In genomic region chr12:65282840-65283239, GRCh38 we compare ENCODE assay signal across 21 cellular contexts. TPM values are rescaled to one million over a fixed set of nuclear protein-coding genes. Genes with fewer than 3 reads are reported as not detected.
DNase-seq lines count a peak whose midpoint lies in the region; ATAC-seq, FAIRE-seq and TF ChIP-seq lines count a peak whose summit lies in the region.
"Had no signal": no experiment of that assay in that cellular context is flagged by ENCODE, and none has a peak within 500 bp of the region (broad histone marks: within the 10 kb centered on the region; RNA-seq: fewer than 3 reads in every experiment).

No MANE protein-coding gene starts in this region.

- H3K27me3 ChIP-seq in BJ (ENCODE audit: control insufficient read depth, insufficient read depth, low read length) (no peaks in the 10 kb centered on the region), K562 (ENCODE audit: control insufficient read depth in 2 of 2, insufficient read depth in 2 of 2, low read length in 2 of 2) (peaks cover 17 to 19% of the 10 kb centered on the region in 2 experiments), psoas muscle (ENCODE audit: insufficient read depth in 3 of 3, low read length in 2 of 3) (no peaks in the 10 kb centered on the region)
- H3K27me3 ChIP-seq: breast epithelium, MG63, testis had no signal

- H3K79me2 ChIP-seq in K562 (ENCODE audit: control insufficient read depth, insufficient read depth, low read length), result no peaks in the 10 kb centered on the region

- DNase-seq in BJ (ENCODE audit: low read depth) (no peak), Kasumi-1 (lab: John Stamatoyannopoulos, UW) (peak; percentile 25 to 57), K562 (ENCODE audit: extremely low read depth in 1 of 4, low spot score in 3 of 4) (no peak), psoas muscle (no peak), substantia nigra (lab: John Stamatoyannopoulos, UW) (no peak), progenitor cell of endocrine pancreas (ENCODE audit: low spot score, unreplicated experiment) (no peak)
- DNase-seq in activated CD8-positive, alpha-beta T cell treated with anti-CD3 and anti-CD28 coated beads for 36 hours, result no peak
- DNase-seq: activated naive CD8-positive, alpha-beta T cell treated with anti-CD3 and anti-CD28 coated beads, Interleukin-2, amount 50 U/mL, for 24 hours; BE2C; Calu3; glutamatergic neuron; GOT3; left lung; MG63; mucosa of descending colon; NCI-H1694; testis had no signal

- H3K4me1 Mint-ChIP-seq in activated CD8-positive, alpha-beta T cell treated with anti-CD3 and anti-CD28 coated beads for 36 hours (ENCODE audit: low read depth), result peaks cover 3% of the 10 kb centered on the region
- peaks cover 7% of the 10 kb centered on the region for H3K4me1 Mint-ChIP-seq in progenitor cell of endocrine pancreas (ENCODE audit: low read depth)

- H3K9ac ChIP-seq in K562 (ENCODE audit: insufficient read depth in 1 of 2, low read depth in 2 of 2, low read length in 2 of 2), result no peak overlapping the region

- H3K27ac ChIP-seq in K562 (ENCODE audit: extremely low read depth, low read depth, low read length) (no peak overlapping the region), psoas muscle (peak overlapping the region; percentile 17), substantia nigra (ENCODE audit: low read depth, low read length, poor library complexity, severe bottlenecking) (no peak overlapping the region)
- H3K27ac ChIP-seq: breast epithelium, left lung, testis had no signal

- H4K20me1 ChIP-seq in K562 (replicated peaks; ENCODE audit: control insufficient read depth, insufficient read depth, low read length), result 0 out of 2 replicates have a peak, but pooled peaks cover 2% of the 10 kb centered on the region

- in situ Hi-C loops in K562 (cut with MboI), result no loop called here

- peak in 1 of 2 experiments; percentile 33; a peak in 1 of 4 replicates for TF ChIP-seq RAD21 in K562 (CRISPR knock-in tag; conservative IDR thresholded peaks at IDR 0.05 in 1 of 2, IDR thresholded peaks at IDR 0.05 in 1 of 2)

- H3K4me3 ChIP-seq in BJ (ENCODE audit: low read depth, low read length), result no peak overlapping the region
- H3K4me3 ChIP-seq in K562, result no peak overlapping the region
- no peak overlapping the region for H3K4me3 ChIP-seq in psoas muscle
- H3K4me3 ChIP-seq: breast epithelium, left lung, MG63, mucosa of descending colon, testis had no signal

- H3K4me1 ChIP-seq in K562 (replicated peaks in 1 of 2; ENCODE audit: control insufficient read depth in 2 of 2, insufficient read depth in 2 of 2, low read length in 2 of 2) (peaks cover 0 to 14% of the 10 kb centered on the region in 2 experiments; a peak in 2 of 5 replicates), psoas muscle (peaks cover 30% of the 10 kb centered on the region)
- H3K4me1 ChIP-seq: BE2C, breast epithelium, testis had no signal

- 0% methylated on average over 1 of the region's 1 CpG for WGBS in K562 (ENCODE audit: insufficient coverage, low coverage, missing lambda C conversion rate)
- 32 to 51% (median 33%) methylated on average over 1 of the region's 1 CpG for WGBS in psoas muscle, 3 donors

- CTCF ChIA-PET in BJ (lab: Yijun Ruan, JAX), result no interaction called here
- CTCF ChIA-PET in K562 (lab: Yijun Ruan, JAX; ENCODE audit: low intra/inter-chr PET ratio), result no interaction called here
- CTCF ChIA-PET in activated CD8-positive, alpha-beta T cell treated with anti-CD3 and anti-CD28 coated beads for 36 hours (lab: Charles Lee), result no interaction called here

- no peak overlapping the region for H3K4me2 ChIP-seq in K562 (ENCODE audit: insufficient read depth, low read length)

- BruUV-seq in K562 (replicated peaks; lab: Mats Ljungman, UMichigan), result no TSS peak

- no peaks in the 10 kb centered on the region for H3K36me3 Mint-ChIP-seq in activated CD8-positive, alpha-beta T cell treated with anti-CD3 and anti-CD28 coated beads for 36 hours (ENCODE audit: low read depth)
- no peaks in the 10 kb centered on the region for H3K36me3 Mint-ChIP-seq in progenitor cell of endocrine pancreas (ENCODE audit: insufficient read depth)

- H3K9me3 ChIP-seq in K562 (replicated peaks; ENCODE audit: control insufficient read depth, insufficient read depth, low read depth, low read length) (no peaks in the 10 kb centered on the region), psoas muscle (no peaks in the 10 kb centered on the region)
- H3K9me3 ChIP-seq: BE2C, breast epithelium, left lung, MG63, mucosa of descending colon, testis had no signal

- intact Hi-C loops in K562 (cut with micrococcal nuclease) (no loop called here), psoas muscle (cut with DNase I) (no loop called here)
- intact Hi-C loops in activated CD8-positive, alpha-beta T cell treated with anti-CD3 and anti-CD28 coated beads for 36 hours (cut with micrococcal nuclease), result no loop called here

- no peak for TF ChIP-seq EP300 in K562 (IDR thresholded peaks at IDR 0.05; ENCODE audit: low read length)

- H2AFZ ChIP-seq in K562 (ENCODE audit: low read depth, low read length), result no peak overlapping the region

- 0 out of 2 replicates have a peak, but pooled peaks have one; percentile 6 for TF ChIP-seq CTCF in BJ (IDR thresholded peaks at IDR 0.05; ENCODE audit: insufficient read depth, low read depth, low read length)
- TF ChIP-seq CTCF in K562 (IDR thresholded peaks at IDR 0.05 in 2 of 3, conservative IDR thresholded peaks at IDR 0.05 in 1 of 3; ENCODE audit: insufficient read depth in 2 of 3, low read depth in 1 of 3, low read length in 3 of 3), result peak in 2 of 3 experiments; percentile 7 to 19; a peak in 3 of 6 replicates
- no peak for TF ChIP-seq CTCF in psoas muscle (IDR thresholded peaks at IDR 0.05)
- TF ChIP-seq CTCF in activated CD8-positive, alpha-beta T cell treated with anti-CD3 and anti-CD28 coated beads for 36 hours (IDR thresholded peaks at IDR 0.05), result no peak
- TF ChIP-seq CTCF in progenitor cell of endocrine pancreas (IDR thresholded peaks at IDR 0.05; ENCODE audit: unreplicated experiment), result no peak

- no peak overlapping the region for H3K27ac Mint-ChIP-seq in activated CD8-positive, alpha-beta T cell treated with anti-CD3 and anti-CD28 coated beads for 36 hours
- no peak overlapping the region for H3K27ac Mint-ChIP-seq in progenitor cell of endocrine pancreas
- H3K27ac Mint-ChIP-seq: activated naive CD8-positive, alpha-beta T cell treated with anti-CD3 and anti-CD28 coated beads, Interleukin-2, amount 50 U/mL, for 24 hours; dendritic cell treated with granulocyte-macrophage colony-stimulating factor and Interleukin-4, amounts not matched to agents 40 ng/mL and 50 ng/mL, for 4 days had no signal

- no peak for FAIRE-seq in K562 (lab: Jason Lieb, UNC)
- FAIRE-seq: RCC 7860 had no signal

- ATAC-seq in K562 (no peak), psoas muscle (no peak)
- ATAC-seq in activated CD8-positive, alpha-beta T cell treated with anti-CD3 and anti-CD28 coated beads for 36 hours, result no peak
- ATAC-seq: activated naive CD8-positive, alpha-beta T cell treated with anti-CD3 and anti-CD28 coated beads, Interleukin-2, amount 50 U/mL, for 24 hours; left lung; mucosa of descending colon had no signal

- POLR2A ChIA-PET in BJ (lab: Charles Lee) (no interaction called here), K562 (lab: Yijun Ruan, JAX) (no interaction called here)
- POLR2A ChIA-PET in activated CD8-positive, alpha-beta T cell treated with anti-CD3 and anti-CD28 coated beads for 36 hours (lab: Charles Lee), result no interaction called here

- no peaks in the 10 kb centered on the region for H3K36me3 ChIP-seq in BJ (ENCODE audit: control insufficient read depth, insufficient read depth, low read length)
- H3K36me3 ChIP-seq in K562 (ENCODE audit: control insufficient read depth, insufficient read depth, low read length), result no peaks in the 10 kb centered on the region
- peaks cover 0 to 3% of the 10 kb centered on the region in 2 donors for H3K36me3 ChIP-seq in psoas muscle (ENCODE audit: insufficient read depth in 1 of 2, low read depth in 1 of 2)
- H3K36me3 ChIP-seq: BE2C, breast epithelium, left lung, MG63 had no signal

- H3K9me1 ChIP-seq in K562 (ENCODE audit: control insufficient read depth, insufficient read depth, low read length), result no peaks in the 10 kb centered on the region

- TF ChIP-seq POLR2A in K562 (conservative IDR thresholded peaks at IDR 0.05), result no peak

- no peak overlapping the region for H3K4me3 Mint-ChIP-seq in activated CD8-positive, alpha-beta T cell treated with anti-CD3 and anti-CD28 coated beads for 36 hours
- no peak overlapping the region for H3K4me3 Mint-ChIP-seq in progenitor cell of endocrine pancreas (ENCODE audit: low read depth)
- H3K4me3 Mint-ChIP-seq: activated naive CD8-positive, alpha-beta T cell treated with anti-CD3 and anti-CD28 coated beads, Interleukin-2, amount 50 U/mL, for 24 hours; dendritic cell treated with granulocyte-macrophage colony-stimulating factor and Interleukin-4, amounts not matched to agents 40 ng/mL and 50 ng/mL, for 4 days; neural crest cell had no signal

- no peaks in the 10 kb centered on the region for H3K9me3 Mint-ChIP-seq in activated CD8-positive, alpha-beta T cell treated with anti-CD3 and anti-CD28 coated beads for 36 hours
- no peaks in the 10 kb centered on the region for H3K9me3 Mint-ChIP-seq in progenitor cell of endocrine pancreas (ENCODE audit: low read depth)
- H3K9me3 Mint-ChIP-seq: activated naive CD8-positive, alpha-beta T cell treated with anti-CD3 and anti-CD28 coated beads, Interleukin-2, amount 50 U/mL, for 24 hours; dendritic cell treated with granulocyte-macrophage colony-stimulating factor and Interleukin-4, amounts not matched to agents 40 ng/mL and 50 ng/mL, for 4 days; neural crest cell had no signal

- H3K27me3 Mint-ChIP-seq in activated CD8-positive, alpha-beta T cell treated with anti-CD3 and anti-CD28 coated beads for 36 hours, result peaks cover 39% of the 10 kb centered on the region
- H3K27me3 Mint-ChIP-seq in progenitor cell of endocrine pancreas, result peaks cover 36% of the 10 kb centered on the region

RNA-seq across cellular contexts. Expression of gene MSRB3, which starts 4.4 kb away (rescaled TPM):
- polyA plus RNA-seq in BJ (2011; rRNA removed) (76.0 and 105 TPM in 2 replicates), K562 (2011; rRNA removed) (not detected in 2 replicates), K562 (2014; fragmentation: Illumina TruSeq; extraction: Trizol) (not detected in 2 replicates), K562 (2014; fragmentation: Nextera tagmentation; extraction: Ambion mirVana) (not detected), K562 (2014; rRNA removed) (not detected in 2 replicates), psoas muscle (10 to 100 TPM; 15.4 to 43.6 (median 34.5) TPM)
- 103 and 106 TPM in 2 replicates for polyA minus RNA-seq in BJ (2011; rRNA and poly(A)+ RNA removed)
- not detected in 2 replicates for total RNA-seq in K562 (2011; cell fraction: chromatin; rRNA removed; ENCODE audit: low replicate concordance)
- total RNA-seq in K562 (2011; cell fraction: nucleolus; rRNA removed), result not detected in 2 replicates
- total RNA-seq in K562 (2011; cell fraction: nucleoplasm; rRNA removed), result not detected in 2 replicates
- total RNA-seq in K562 (2014; rRNA removed) (not detected in 2 replicates), K562 (2014; rRNA removed; fragmentation: Illumina TruSeq; extraction: Trizol) (not detected in 2 replicates), K562 (2015; rRNA removed; fragmentation: Illumina TruSeq; extraction: Trizol) (not detected in 2 replicates), K562 (2021) (0.04 and 0.38 TPM in 2 replicates), psoas muscle (10 to 100 TPM; 48.3 to 64.1 (median 56.6) TPM), progenitor cell of endocrine pancreas (1.1 and 1.5 TPM in 2 replicates)
- polyA plus RNA-seq in K562 (2011; cell fraction: cytosol; rRNA removed), result 0.06 TPM in 1 of 2 replicates, not detected in the other
- polyA plus RNA-seq in K562 (2011; cell fraction: nucleus; rRNA removed), result not detected in 2 replicates
- polyA plus RNA-seq in K562 (2012), result not detected in 2 replicates
- polyA minus RNA-seq in K562 (2011; rRNA and poly(A)+ RNA removed), result not detected in 2 replicates
- polyA minus RNA-seq in K562 (2011; cell fraction: cytosol; rRNA and poly(A)+ RNA removed), result not detected in 2 replicates
- not detected in 2 replicates for polyA minus RNA-seq in K562 (2011; cell fraction: nucleus; rRNA and poly(A)+ RNA removed)
- total RNA-seq in activated CD8-positive, alpha-beta T cell treated with anti-CD3 and anti-CD28 coated beads for 36 hours, result not detected

Comparison
In these comparisons a context has a peak if more than half of its experiments do, and no peak if none do; other contexts are left out.
1. DNase-seq: peak in Kasumi-1 (2 of 2); none in BJ (single experiment), K562 (0 of 4), psoas muscle (0 of 2), substantia nigra (0 of 49), activated CD8-positive, alpha-beta T cell treated with anti-CD3 and anti-CD28 coated beads for 36 hours (single experiment) and progenitor cell of endocrine pancreas (single experiment).
2. CTCF ChIP-seq: peak in BJ (single experiment) and K562 (2 of 3); none in psoas muscle (single experiment), activated CD8-positive, alpha-beta T cell treated with anti-CD3 and anti-CD28 coated beads for 36 hours (single experiment) and progenitor cell of endocrine pancreas (single experiment).
3. RNA of gene MSRB3, which starts 4.4 kb away (total RNA-seq): 48.3 to 64.1 TPM in psoas muscle; 1.1 to 1.5 TPM in progenitor cell of endocrine pancreas, not detected in activated CD8-positive, alpha-beta T cell treated with anti-CD3 and anti-CD28 coated beads for 36 hours and 0.04 to 0.38 TPM in K562; every median in the first group is over 10 times any median in the second.